In genomic region chr6:26497610-26498009, GRCh38 we compare ENCODE assay signal across 30 cellular contexts. TPM values are rescaled to one million over a fixed set of nuclear protein-coding genes. Genes with fewer than 3 reads are reported as not detected.
"Had no signal": no experiment of that assay in that cellular context is flagged by ENCODE, and none has a peak within 500 bp of the region (broad histone marks: within the 10 kb centered on the region; RNA-seq: fewer than 3 reads in every experiment).

No MANE protein-coding gene starts in this region.

- H3K4me3 ChIP-seq: Peyer's patch, SJSA1 had no signal

- H3K9me2 ChIP-seq: SK-N-SH had no signal

- H3K27ac ChIP-seq: Peyer's patch, SJSA1 had no signal

- H3K36me3 ChIP-seq: Peyer's patch, SJSA1 had no signal

- ATAC-seq: PC-3 had no signal

- H3K4me2 ChIP-seq: SK-N-SH had no signal

- H3K27me3 ChIP-seq: Peyer's patch, SJSA1 had no signal

- H3K9ac ChIP-seq: SK-N-SH had no signal

- H3K9me3 ChIP-seq: Peyer's patch, SJSA1, SK-N-SH had no signal

- DNase-seq: KG1, MM.1S, NCI-H1092, NCI-H1105, NCI-H1417 treated with DMSO at 0.1 percent for 48 hours, NCI-H1436 treated with DMSO at 0.1 percent for 48 hours, NCI-H1694 treated with DMSO at 0.1 percent for 48 hours, NCI-H187 treated with DMSO at 0.1 percent for 48 hours, NCI-H2029, NCI-H2081, NCI-H2171 treated with DMSO at 0.1 percent for 48 hours, NCI-H2227 treated with DMSO at 0.1 percent for 48 hours, NCI-H345, NCI-H446, NCI-H510A, NCI-H524, NCI-H526, NCI-H69, NCI-H748 treated with DMSO at 0.1 percent for 48 hours, NCI-H82, PC-3, Peyer's patch, Right ventricle myocardium superior, RPMI8226, SHP77 treated with DMSO at 0.1 percent for 48 hours, SK-N-SH, SW 1271, T-helper 1 cell had no signal

RNA-seq across cellular contexts. Expression of gene BTN1A1, which starts 2.5 kb away (rescaled TPM):
- total RNA-seq: MCF 10A, PC-3, Peyer's patch, Right ventricle myocardium superior, SJSA1 had no signal
